8 cellular contexts compared by ENCODE assay signal in the genomic region with DNA sequence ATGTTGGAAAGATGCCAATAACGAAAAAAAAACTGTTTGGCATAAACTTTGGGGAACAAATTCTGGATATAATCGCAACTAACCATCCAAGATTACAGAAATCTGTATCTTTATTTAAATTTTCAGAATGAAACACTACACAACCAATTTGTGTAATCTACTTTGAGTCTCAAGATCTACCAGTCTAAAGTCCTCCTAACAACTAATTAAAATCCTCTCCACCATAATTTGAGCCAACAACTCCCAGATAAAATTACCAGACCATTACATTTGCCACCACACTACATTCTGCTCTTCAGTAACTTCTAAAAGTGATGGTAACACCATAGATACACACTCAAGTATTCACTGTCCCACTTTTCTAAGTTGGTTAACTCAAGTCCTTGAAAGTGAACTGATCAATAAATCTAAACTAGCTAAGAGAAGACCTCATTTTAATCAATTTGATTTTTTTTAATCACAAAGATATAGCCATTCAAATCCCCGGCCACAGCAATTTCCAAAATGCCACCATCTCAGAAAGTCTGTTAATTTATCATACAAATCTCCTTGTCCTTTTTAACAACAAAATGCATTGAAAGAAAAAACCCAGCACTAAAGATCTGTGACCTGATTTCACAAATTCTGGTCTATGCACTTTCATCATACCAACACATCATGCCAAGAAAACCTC. TPM values are rescaled to one million over a fixed set of nuclear protein-coding genes. Genes with fewer than 3 reads are reported as not detected.
DNase-seq lines count a peak whose midpoint lies in the region.

No MANE protein-coding gene starts in this region.

- peaks cover 4% of the 10 kb centered on the region for H3K9me3 ChIP-seq in iPS-18c (ENCODE audit: control insufficient read depth, insufficient read depth, low read length)

- H3K36me3 Mint-ChIP-seq in T-helper 1 cell treated with Interleukin-12 subunit alpha and Interleukin-12 subunit beta and Interleukin-4 antibody, amounts not matched to agents 30 μg/mL and 1 μg/mL, for 36 hours (ENCODE audit: low read depth) = peaks cover 2% of the 10 kb centered on the region
- H3K36me3 Mint-ChIP-seq in activated T-helper 2 cell treated with anti-CD3 and anti-CD28 coated beads, Interferon-gamma antibody, Interleukin-2, Interleukin-4, amounts not matched to agents 10 μg/mL and 5 μg/mL and 100 μg/mL, durations not matched to agents 14 hours and 24 hours and 36 hours (ENCODE audit: low read depth) = no peaks in the 10 kb centered on the region

- H3K4me3 Mint-ChIP-seq in T-helper 1 cell treated with Interleukin-12 subunit alpha and Interleukin-12 subunit beta and Interleukin-4 antibody, amounts not matched to agents 30 μg/mL and 1 μg/mL, for 36 hours = peak overlapping the region; percentile 90
- peak overlapping the region; percentile 94 for H3K4me3 Mint-ChIP-seq in activated T-helper 2 cell treated with anti-CD3 and anti-CD28 coated beads, Interferon-gamma antibody, Interleukin-2, Interleukin-4, amounts not matched to agents 10 μg/mL and 5 μg/mL and 100 μg/mL, durations not matched to agents 14 hours and 24 hours and 36 hours (ENCODE audit: low read depth)

- peak overlapping the region; percentile 93 for H3K27ac ChIP-seq in substantia nigra (ENCODE audit: low read depth, low read length, poor library complexity, severe bottlenecking)

- peak overlapping the region; percentile 70 for H3K4me3 ChIP-seq in iPS-18c (ENCODE audit: insufficient read depth, low read depth, low read length)

- H3K27ac Mint-ChIP-seq in T-helper 1 cell treated with Interleukin-12 subunit alpha and Interleukin-12 subunit beta and Interleukin-4 antibody, amounts not matched to agents 30 μg/mL and 1 μg/mL, for 36 hours = peak overlapping the region; percentile 91
- peak overlapping the region; percentile 88 for H3K27ac Mint-ChIP-seq in activated T-helper 2 cell treated with anti-CD3 and anti-CD28 coated beads, Interferon-gamma antibody, Interleukin-2, Interleukin-4, amounts not matched to agents 10 μg/mL and 5 μg/mL and 100 μg/mL, durations not matched to agents 14 hours and 24 hours and 36 hours

- intact Hi-C loops in activated T-helper 2 cell treated with anti-CD3 and anti-CD28 coated beads, Interferon-gamma antibody, Interleukin-2, Interleukin-4, amounts not matched to agents 10 μg/mL and 5 μg/mL and 100 μg/mL, durations not matched to agents 14 hours and 24 hours and 36 hours (cut with micrococcal nuclease) = loop anchor here (1.0 to 5.0 kb wide), 2 partner anchors 17 to 1556 kb away; no protein-coding TSS in a partner anchor

- H3K4me1 Mint-ChIP-seq in T-helper 1 cell treated with Interleukin-12 subunit alpha and Interleukin-12 subunit beta and Interleukin-4 antibody, amounts not matched to agents 30 μg/mL and 1 μg/mL, for 36 hours (ENCODE audit: low read depth) = peaks cover 35% of the 10 kb centered on the region
- peaks cover 40% of the 10 kb centered on the region for H3K4me1 Mint-ChIP-seq in activated T-helper 2 cell treated with anti-CD3 and anti-CD28 coated beads, Interferon-gamma antibody, Interleukin-2, Interleukin-4, amounts not matched to agents 10 μg/mL and 5 μg/mL and 100 μg/mL, durations not matched to agents 14 hours and 24 hours and 36 hours (ENCODE audit: low read depth)

- H3K9me3 Mint-ChIP-seq in T-helper 1 cell treated with Interleukin-12 subunit alpha and Interleukin-12 subunit beta and Interleukin-4 antibody, amounts not matched to agents 30 μg/mL and 1 μg/mL, for 36 hours = no peaks in the 10 kb centered on the region
- H3K9me3 Mint-ChIP-seq in activated T-helper 2 cell treated with anti-CD3 and anti-CD28 coated beads, Interferon-gamma antibody, Interleukin-2, Interleukin-4, amounts not matched to agents 10 μg/mL and 5 μg/mL and 100 μg/mL, durations not matched to agents 14 hours and 24 hours and 36 hours = no peaks in the 10 kb centered on the region

- peaks cover 5% of the 10 kb centered on the region for H3K27me3 Mint-ChIP-seq in T-helper 1 cell treated with Interleukin-12 subunit alpha and Interleukin-12 subunit beta and Interleukin-4 antibody, amounts not matched to agents 30 μg/mL and 1 μg/mL, for 36 hours (ENCODE audit: low read depth)
- no peaks in the 10 kb centered on the region for H3K27me3 Mint-ChIP-seq in activated T-helper 2 cell treated with anti-CD3 and anti-CD28 coated beads, Interferon-gamma antibody, Interleukin-2, Interleukin-4, amounts not matched to agents 10 μg/mL and 5 μg/mL and 100 μg/mL, durations not matched to agents 14 hours and 24 hours and 36 hours (ENCODE audit: low read depth)

- DNase-seq in T-helper 1 cell (no peak), substantia nigra (lab: John Stamatoyannopoulos, UW) (no peak), foreskin melanocyte (no peak), inferior parietal cortex (ENCODE audit: extremely low spot score) (no peak), NCI-H187 treated with DMSO at 0.1 percent for 48 hours (lab: John Stamatoyannopoulos, UW) (no peak)
- DNase-seq in activated T-helper 2 cell treated with anti-CD3 and anti-CD28 coated beads, Interferon-gamma antibody, Interleukin-2, Interleukin-4, amounts not matched to agents 10 μg/mL and 5 μg/mL and 100 μg/mL, durations not matched to agents 14 hours and 24 hours and 36 hours (ENCODE audit: low spot score) = no peak

RNA-seq across cellular contexts. Expression of a gene that starts 1.9 kb away (rescaled TPM):
- 16.2 and 17.0 TPM in 2 replicates for total RNA-seq in activated T-helper 2 cell treated with anti-CD3 and anti-CD28 coated beads, Interferon-gamma antibody, Interleukin-2, Interleukin-4, amounts not matched to agents 10 μg/mL and 5 μg/mL and 100 μg/mL, durations not matched to agents 14 hours and 24 hours and 36 hours
